15 cellular contexts compared by ENCODE assay signal in genomic region chr5:164048527-164048926, GRCh38.
DNase-seq lines count a peak whose midpoint lies in the region; ATAC-seq, FAIRE-seq and TF ChIP-seq lines count a peak whose summit lies in the region.
"Had no signal": no experiment of that assay in that cellular context is flagged by ENCODE, and none has a peak within 500 bp of the region (broad histone marks: within the 10 kb centered on the region; RNA-seq: fewer than 3 reads in every experiment).

No MANE protein-coding gene starts in this region.

- no peaks in the 10 kb centered on the region for H3K9me2 ChIP-seq in PC-3 (replicated peaks; ENCODE audit: low read length)

- H3K9ac ChIP-seq in IMR-90 (ENCODE audit: low read depth, low read length) (no peak overlapping the region), PC-3 (ENCODE audit: low read length) (no peak overlapping the region)

- no peak overlapping the region for H3K56ac ChIP-seq in IMR-90 (ENCODE audit: extremely low read depth, insufficient read depth, low read length)

- BruUV-seq in IMR-90 (replicated peaks; lab: Mats Ljungman, UMichigan) (no TSS peak), PC-3 (replicated peaks; lab: Mats Ljungman, UMichigan) (no TSS peak)

- H3K36me3 ChIP-seq in IMR-90 (ENCODE audit: control insufficient read depth, insufficient read depth, low read length), result no peaks in the 10 kb centered on the region
- H3K36me3 ChIP-seq in PC-3 (ENCODE audit: low read depth, low read length), result no peaks in the 10 kb centered on the region
- H3K36me3 ChIP-seq in osteoblast (ENCODE audit: insufficient read depth, low read length), result no peaks in the 10 kb centered on the region
- H3K36me3 ChIP-seq: transverse colon had no signal

- no peak overlapping the region for H2BK5ac ChIP-seq in IMR-90 (ENCODE audit: low read depth, low read length, poor library complexity, severe bottlenecking)

- H4K91ac ChIP-seq in IMR-90 (ENCODE audit: insufficient read depth, low read depth, low read length), result no peak overlapping the region

- no peak for FAIRE-seq in frontal cortex (lab: Jason Lieb, UNC)

- H3K9me3 ChIP-seq in IMR-90 (ENCODE audit: control insufficient read depth, insufficient read depth, low read length) (no peaks in the 10 kb centered on the region), PC-3 (ENCODE audit: low read length) (no peaks in the 10 kb centered on the region), osteoblast (ENCODE audit: low read depth, low read length) (no peaks in the 10 kb centered on the region)
- H3K9me3 ChIP-seq: transverse colon had no signal

- CTCF ChIA-PET in IMR-90 (lab: Yijun Ruan, JAX) (no interaction called here), PC-3 (lab: Charles Lee) (no interaction called here)

- no peak overlapping the region for H2BK120ac ChIP-seq in IMR-90 (ENCODE audit: low read depth, low read length)

- H3K4ac ChIP-seq in IMR-90 (ENCODE audit: low read depth, low read length), result no peak overlapping the region

- H2AFZ ChIP-seq in IMR-90 (replicated peaks; ENCODE audit: low read length, poor library complexity) (no peak overlapping the region), PC-3 (ENCODE audit: low read length) (no peak overlapping the region), osteoblast (ENCODE audit: low read length) (no peak overlapping the region)

- H3K27ac ChIP-seq in IMR-90 (ENCODE audit: insufficient read depth, low read length) (no peak overlapping the region), PC-3 (ENCODE audit: low read length) (no peak overlapping the region), dorsolateral prefrontal cortex (no peak overlapping the region), osteoblast (ENCODE audit: low read depth, low read length) (no peak overlapping the region)
- H3K27ac ChIP-seq: transverse colon had no signal

- peak; percentile 44 for DNase-seq in IMR-90
- peak; percentile 23 for DNase-seq in PC-3
- DNase-seq in dorsolateral prefrontal cortex, result no peak
- no peak for DNase-seq in osteoblast (ENCODE audit: insufficient read length, low spot score, missing footprints)
- DNase-seq in frontal cortex (ENCODE audit: low spot score in 2 of 2), result no peak
- no peak for DNase-seq in activated T-cell treated with anti-CD3 and anti-CD28 coated beads, Interleukin-2, amount 50 U/mL, for 1 hour
- DNase-seq: activated CD4-positive, CD25-positive, alpha-beta regulatory T cell; aorta; Calu3; MV-4-11; NCI-H446 treated with DMSO at 0.1 percent for 48 hours; nephron progenitor cell; transverse colon had no signal

- no peak overlapping the region for H2BK15ac ChIP-seq in IMR-90 (ENCODE audit: low read depth, low read length)

- H4K20me1 ChIP-seq in IMR-90 (ENCODE audit: insufficient read depth, low read length) (no peaks in the 10 kb centered on the region), PC-3 (ENCODE audit: low read length) (no peaks in the 10 kb centered on the region), osteoblast (ENCODE audit: insufficient read depth, low read length) (no peaks in the 10 kb centered on the region)

- H3K27me3 ChIP-seq in IMR-90 (ENCODE audit: control insufficient read depth, insufficient read depth, low read length), result no peaks in the 10 kb centered on the region
- no peaks in the 10 kb centered on the region for H3K27me3 ChIP-seq in PC-3 (ENCODE audit: low read length)
- peaks cover 0 to 5% (median 0%) of the 10 kb centered on the region in 45 donors for H3K27me3 ChIP-seq in dorsolateral prefrontal cortex
- no peaks in the 10 kb centered on the region for H3K27me3 ChIP-seq in osteoblast (ENCODE audit: insufficient read depth, low read length)
- H3K27me3 ChIP-seq: transverse colon had no signal

- H4K8ac ChIP-seq in IMR-90 (ENCODE audit: low read depth in 2 of 2, low read length in 2 of 2), result no peak overlapping the region

- H3K23ac ChIP-seq in IMR-90 (ENCODE audit: low read depth, low read length), result no peak overlapping the region

- H2AK9ac ChIP-seq in IMR-90 (replicated peaks; ENCODE audit: low read depth, low read length, poor library complexity), result no peak overlapping the region

- H3K79me2 ChIP-seq in PC-3 (ENCODE audit: low read length) (no peaks in the 10 kb centered on the region), osteoblast (ENCODE audit: insufficient read depth, low read length) (no peaks in the 10 kb centered on the region)

- H4K5ac ChIP-seq in IMR-90 (ENCODE audit: low read depth, low read length), result no peak overlapping the region

- dilution Hi-C loops in IMR-90 (cut with HindIII; ENCODE audit: low sequenced_read_pairs, unreplicated experiment), result no loop called here

- H3K4me2 ChIP-seq in IMR-90 (ENCODE audit: low read depth, low read length) (no peak overlapping the region), PC-3 (ENCODE audit: low read length) (no peak overlapping the region), osteoblast (ENCODE audit: insufficient read depth, low read length) (no peak overlapping the region)

- H3K9me1 ChIP-seq in IMR-90 (ENCODE audit: insufficient read depth, low read length), result no peaks in the 10 kb centered on the region

- no peak overlapping the region for H3K18ac ChIP-seq in IMR-90 (ENCODE audit: low read depth, low read length)

- ATAC-seq in IMR-90 (ENCODE audit: low read depth) (no peak), PC-3 (no peak), GM19397 (IDR thresholded peaks at IDR 0.05; ENCODE audit: unreplicated experiment) (no peak), esophagus mucosa (no peak)

- intact Hi-C loops in IMR-90 (cut with micrococcal nuclease), result loop anchor here (1.0 kb wide), 3 partner anchors 352 to 456 kb away; no protein-coding TSS in a partner anchor
- intact Hi-C loops in PC-3 (cut with micrococcal nuclease), result loop anchor here (1.0 kb wide), 3 partner anchors 374 to 456 kb away; no protein-coding TSS in a partner anchor
- intact Hi-C loops in dorsolateral prefrontal cortex (cut with DNase I), result no loop called here

- no peak overlapping the region for H3K4me3 ChIP-seq in IMR-90 (ENCODE audit: insufficient read depth, low read depth, low read length)
- no peak overlapping the region for H3K4me3 ChIP-seq in PC-3 (ENCODE audit: low read length)
- no peak overlapping the region for H3K4me3 ChIP-seq in dorsolateral prefrontal cortex
- no peak overlapping the region for H3K4me3 ChIP-seq in osteoblast (ENCODE audit: insufficient read depth, low read length)
- H3K4me3 ChIP-seq: transverse colon had no signal

- no peaks in the 10 kb centered on the region for H3K79me1 ChIP-seq in IMR-90 (ENCODE audit: low read depth in 1 of 2, low read length in 2 of 2)

- no peak for TF ChIP-seq POLR2A in IMR-90 (IDR thresholded peaks at IDR 0.05; ENCODE audit: low read depth, low read length)

- POLR2A ChIA-PET in IMR-90 (lab: Charles Lee; ENCODE audit: unreplicated experiment), result no interaction called here
- POLR2A ChIA-PET in PC-3 (lab: Charles Lee; ENCODE audit: unreplicated experiment), result no interaction called here

- TF ChIP-seq RAD21 in IMR-90 (IDR thresholded peaks at IDR 0.05; ENCODE audit: low read length), result peak; percentile 58

- in situ Hi-C loops in IMR-90 (cut with MboI; ENCODE audit: low sequenced_read_pairs), result loop anchor here (10.0 kb wide), 1 partner anchor 426 kb away; no protein-coding TSS in a partner anchor

- H2AK5ac ChIP-seq in IMR-90 (ENCODE audit: low read depth, low read length), result no peak overlapping the region

- no peak overlapping the region for H3K14ac ChIP-seq in IMR-90 (replicated peaks; ENCODE audit: low read depth, low read length)

- H3F3A ChIP-seq in PC-3 (ENCODE audit: low read length, unreplicated experiment), result no peaks in the 10 kb centered on the region

- no peak overlapping the region for H2BK20ac ChIP-seq in IMR-90 (ENCODE audit: low read depth, low read length)

- H3K4me1 ChIP-seq in IMR-90 (ENCODE audit: control insufficient read depth, insufficient read depth, low read length) (no peaks in the 10 kb centered on the region), PC-3 (ENCODE audit: insufficient read depth, low read length) (no peaks in the 10 kb centered on the region), osteoblast (ENCODE audit: insufficient read depth, low read length) (peaks cover 11% of the 10 kb centered on the region)
- H3K4me1 ChIP-seq: transverse colon had no signal

- no CpG with 5 or more reads among the region's 1 CpG for WGBS in IMR-90 (ENCODE audit: extremely low coverage in 2 of 2, insufficient read length in 1 of 2), 2 experiments

- peak; percentile 54 for TF ChIP-seq CTCF in IMR-90 (conservative IDR thresholded peaks at IDR 0.05; ENCODE audit: low read depth, low read length)
- peak; percentile 45; the same call in 1 of the 2 replicates for TF ChIP-seq CTCF in PC-3 (conservative IDR thresholded peaks at IDR 0.05; ENCODE audit: low read depth, low read length)
- peak in 41 of 56 donors; percentile 7 to 55 (median 31) for TF ChIP-seq CTCF in dorsolateral prefrontal cortex (IDR thresholded peaks at IDR 0.05 in 54 of 56, conservative IDR thresholded peaks at IDR 0.05 in 2 of 56; ENCODE audit: low read depth in 1 of 56, partially characterized antibody in 56 of 56)
- TF ChIP-seq CTCF in osteoblast (IDR thresholded peaks at IDR 0.05; ENCODE audit: extremely low read depth, low read depth, low read length), result peak; percentile 62

TF ChIP-seq in IMR-90, 13 proteins besides CTCF, POLR2A, EP300 and RAD21:
- TF ChIP-seq MXI1 (IDR thresholded peaks at IDR 0.05; ENCODE audit: borderline replicate concordance, low read depth, low read length), result no peak
- TF ChIP-seq SMC3 (IDR thresholded peaks at IDR 0.05; ENCODE audit: low read depth, low read length), result peak; percentile 39
- no peak for TF ChIP-seq RCOR1 (IDR thresholded peaks at IDR 0.05; ENCODE audit: insufficient replicate concordance, low read length)

Comparison
In these comparisons a context has a peak if more than half of its experiments do, and no peak if none do; other contexts are left out.
1. DNase-seq: peak in IMR-90 (single experiment) and PC-3 (single experiment); none in dorsolateral prefrontal cortex (0 of 10), osteoblast (single experiment), frontal cortex (0 of 2) and activated T-cell treated with anti-CD3 and anti-CD28 coated beads, Interleukin-2, amount 50 U/mL, for 1 hour (single experiment).
2. intact Hi-C loops: an anchor here in IMR-90 (1.0 kb wide) and PC-3 (1.0 kb wide); none called in dorsolateral prefrontal cortex.
3. Peak in every context shown above with its lines, with median percentiles within 50 percentile points of each other: CTCF ChIP-seq.